ENCODE assay signal across 8 cellular contexts in genomic region chr22:39471421-39472141, GRCh38. TPM values are rescaled to one million over a fixed set of nuclear protein-coding genes. Genes with fewer than 3 reads are reported as not detected.
DNase-seq lines count a peak whose midpoint lies in the region; ATAC-seq and TF ChIP-seq lines count a peak whose summit lies in the region.

No MANE protein-coding gene starts in this region.

- H3K27ac ChIP-seq in Panc1 (ENCODE audit: low read length) = no peak overlapping the region
- peak overlapping the region; percentile 30 for H3K27ac ChIP-seq in psoas muscle

- CTCF ChIA-PET in Panc1 (lab: Charles Lee) = no interaction called here

- no peaks in the 10 kb centered on the region for H3K27me3 ChIP-seq in Panc1 (ENCODE audit: control insufficient read depth, insufficient read depth, low read length)
- H3K27me3 ChIP-seq in psoas muscle (ENCODE audit: insufficient read depth in 3 of 3, low read length in 2 of 3) = no peaks in the 10 kb centered on the region

- in situ Hi-C loops in Panc1 (cut with HindIII; ENCODE audit: low pct_unique_long_range_greater_than_20kb, low sequenced_read_pairs) = no loop called here

- BruUV-seq in Panc1 (replicated peaks; lab: Mats Ljungman, UMichigan) = no TSS peak

- H3K36me3 ChIP-seq in Panc1 (ENCODE audit: control insufficient read depth, insufficient read depth, low read length) = no peaks in the 10 kb centered on the region
- H3K36me3 ChIP-seq in psoas muscle (ENCODE audit: insufficient read depth in 1 of 2, low read depth in 1 of 2) = no peaks in the 10 kb centered on the region

- intact Hi-C loops in Panc1 (cut with micrococcal nuclease; ENCODE audit: unreplicated experiment) (no loop called here), psoas muscle (cut with DNase I) (no loop called here)

- H3K4me1 ChIP-seq in Panc1 (ENCODE audit: control insufficient read depth, insufficient read depth, low read length) = peaks cover 8% of the 10 kb centered on the region; the same call in 1 of the 2 replicates
- H3K4me1 ChIP-seq in psoas muscle = no peaks in the 10 kb centered on the region

- POLR2A ChIA-PET in Panc1 (lab: Charles Lee) = no interaction called here

- peak; percentile 48 for ATAC-seq in GM21737 (IDR thresholded peaks at IDR 0.05; ENCODE audit: unreplicated experiment)
- 0 out of 2 replicates have a peak, but pooled peaks have one; percentile 8 for ATAC-seq in Panc1
- peak in 1 of 4 donors; percentile 17 for ATAC-seq in psoas muscle
- ATAC-seq in GM18867 (IDR thresholded peaks at IDR 0.05; ENCODE audit: unreplicated experiment) = no peak
- no peak for ATAC-seq in GM19023 (IDR thresholded peaks at IDR 0.05; ENCODE audit: unreplicated experiment)

- H3K4me3 ChIP-seq in Panc1 (ENCODE audit: low read depth in 2 of 2, low read length in 2 of 2) (no peak overlapping the region), psoas muscle (peak overlapping the region; percentile 15)

- no peak for TF ChIP-seq POLR2A in erythroblast (IDR thresholded peaks at IDR 0.05; ENCODE audit: low read length)

- WGBS in psoas muscle, 3 donors = 47 to 51% (median 50%) methylated on average over 13 of the region's 13 CpGs

- peak; percentile 79 for DNase-seq in EL
- no peak for DNase-seq in Panc1 (ENCODE audit: low read depth, low spot score)
- DNase-seq in erythroblast (lab: John Stamatoyannopoulos, UW) = peak; percentile 44 to 55
- no peak for DNase-seq in psoas muscle
- no peak for DNase-seq in activated effector memory CD4-positive, alpha-beta T cell treated with anti-CD3 and anti-CD28 coated beads, Interleukin-2, amount 50 U/mL, for 16 hours

- TF ChIP-seq CTCF in Panc1 (IDR thresholded peaks at IDR 0.05) (no peak), psoas muscle (IDR thresholded peaks at IDR 0.05) (no peak)

- H3K9me3 ChIP-seq in Panc1 (ENCODE audit: control insufficient read depth, insufficient read depth, low read depth, low read length) = no peaks in the 10 kb centered on the region
- H3K9me3 ChIP-seq in psoas muscle = no peaks in the 10 kb centered on the region

RNA-seq across cellular contexts. Expression of gene MGAT3, which starts 14.8 kb away (rescaled TPM):
- 0.57 TPM for total RNA-seq in Panc1 (2021; ENCODE audit: unreplicated experiment)
- polyA plus RNA-seq in Panc1 (2012; ENCODE audit: insufficient read length) = 1.9 TPM
- 1 to 10 TPM; 1.4 to 2.2 (median 1.8) TPM for total RNA-seq in psoas muscle
- under 1 TPM; 0.53 to 0.65 (median 0.56) TPM for polyA plus RNA-seq in psoas muscle

RNA-seq across cellular contexts. Expression of gene MIEF1, which starts 30.5 kb away (rescaled TPM):
- total RNA-seq in Panc1 (2021; ENCODE audit: unreplicated experiment) = 29.9 TPM
- 22.4 TPM for polyA plus RNA-seq in Panc1 (2012; ENCODE audit: insufficient read length)
- 10 to 100 TPM in 2 of 4 donors, 1 to 10 TPM in 2; 8.6 to 18.7 (median 13.3) TPM for total RNA-seq in psoas muscle
- 10 to 100 TPM in 2 of 3 donors, 1 to 10 TPM in 1; 7.4 to 20.9 (median 14.0) TPM for polyA plus RNA-seq in psoas muscle

RNA-seq across cellular contexts. Expression of gene ATF4, which starts 48.8 kb away (rescaled TPM):
- total RNA-seq in Panc1 (2021; ENCODE audit: unreplicated experiment) (177 TPM), psoas muscle (100 to 1,000 TPM; 246 to 839 (median 408) TPM)
- polyA plus RNA-seq in Panc1 (2012; ENCODE audit: insufficient read length) = 378 TPM
- polyA plus RNA-seq in psoas muscle = 1,000 to 10,000 TPM; 1,006 to 1,369 (median 1,295) TPM

Comparison
In these comparisons a context has a peak if more than half of its experiments do, and no peak if none do; other contexts are left out.
1. DNase-seq: peak in EL (single experiment) and erythroblast (2 of 2); none in Panc1 (single experiment), psoas muscle (0 of 2) and activated effector memory CD4-positive, alpha-beta T cell treated with anti-CD3 and anti-CD28 coated beads, Interleukin-2, amount 50 U/mL, for 16 hours (single experiment).
2. ATAC-seq: peak in GM21737 (single experiment) and Panc1 (single experiment); none in GM18867 (single experiment) and GM19023 (single experiment).